In the genomic region with DNA sequence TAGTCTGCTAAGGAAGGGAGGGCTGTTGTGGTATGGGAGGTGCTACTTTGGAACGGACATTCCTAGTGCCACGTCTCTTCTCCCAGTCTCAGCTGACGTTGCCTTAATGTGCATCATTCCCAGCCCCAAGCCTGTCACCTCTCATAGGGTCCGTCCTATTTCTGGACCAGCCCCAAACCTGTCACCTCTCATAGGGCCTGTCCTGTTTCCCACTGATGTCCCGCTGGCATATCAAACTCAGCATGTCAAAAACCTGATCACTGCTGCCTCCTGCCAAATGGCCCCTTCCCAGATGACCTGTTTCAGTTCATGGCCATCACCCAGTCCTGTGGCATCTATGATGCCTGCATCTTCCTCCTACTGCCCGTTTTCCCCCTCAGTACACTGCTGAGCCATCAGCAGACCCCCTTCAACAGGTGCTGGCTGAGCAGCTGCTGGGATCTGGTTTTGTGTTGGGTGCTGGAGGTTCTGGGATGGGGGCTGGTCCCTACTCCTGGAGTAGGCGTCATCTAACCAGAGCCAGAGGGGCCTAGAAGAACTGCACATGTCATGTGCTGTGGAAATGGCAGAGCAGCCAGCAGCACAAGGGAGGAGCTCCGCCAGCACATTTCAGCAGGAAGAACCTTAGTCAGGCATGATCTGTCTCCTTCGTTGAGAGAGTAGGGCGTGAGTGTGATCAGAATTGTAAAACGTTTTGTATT, we compare ENCODE assay signal across 17 cellular contexts. TPM values are rescaled to one million over a fixed set of nuclear protein-coding genes. Genes with fewer than 3 reads are reported as not detected.
A peak's percentile ranks its signal among the peaks of the same experiment; 100 is the strongest.
DNase-seq lines count a peak whose midpoint lies in the region; TF ChIP-seq lines count a peak whose summit lies in the region.
"Had no signal": no experiment of that assay in that cellular context is flagged by ENCODE, and none has a peak within 500 bp of the region (broad histone marks: within the 10 kb centered on the region; RNA-seq: fewer than 3 reads in every experiment).

No MANE protein-coding gene starts in this region.

- H3K27ac ChIP-seq in mammary epithelial cell (ENCODE audit: insufficient read depth, low read depth, low read length): no peak overlapping the region
- peak overlapping the region; percentile 3 for H3K27ac ChIP-seq in muscle layer of colon (ENCODE audit: low read depth, low read length)
- H3K27ac ChIP-seq in PC-9: no peak overlapping the region
- peak overlapping the region in 2 of 4 donors; percentile 17 to 19 for H3K27ac ChIP-seq in esophagus squamous epithelium
- H3K27ac ChIP-seq: Peyer's patch had no signal

- H3K4me3 Mint-ChIP-seq in MCF 10A (ENCODE audit: unreplicated experiment) (no peak overlapping the region), type B pancreatic cell (peak overlapping the region; percentile 19)
- no peak overlapping the region for H3K4me3 Mint-ChIP-seq in dendritic cell treated with granulocyte-macrophage colony-stimulating factor and Interleukin-4, amounts not matched to agents 40 ng/mL and 50 ng/mL, for 4 days

- dilution Hi-C loops in mammary epithelial cell (cut with HindIII; ENCODE audit: low sequenced_read_pairs): no loop called here

- H3K27me3 ChIP-seq in mammary epithelial cell (ENCODE audit: insufficient read depth, low read length) (no peaks in the 10 kb centered on the region), muscle layer of colon (ENCODE audit: control insufficient read depth in 1 of 2, insufficient read depth in 2 of 2, low read length in 2 of 2) (no peaks in the 10 kb centered on the region), PC-9 (ENCODE audit: insufficient read depth, low read depth) (no peaks in the 10 kb centered on the region), esophagus squamous epithelium (no peaks in the 10 kb centered on the region)
- H3K27me3 ChIP-seq: Peyer's patch had no signal

- TF ChIP-seq POLR2A in esophagus squamous epithelium (IDR thresholded peaks at IDR 0.05): no peak

- no peaks in the 10 kb centered on the region; the same call in 1 of the 2 replicates for H3F3A ChIP-seq in PC-9 (ENCODE audit: insufficient read depth, low read depth)

- H3K4me1 Mint-ChIP-seq in MCF 10A (ENCODE audit: insufficient read depth, unreplicated experiment) (peaks cover 51% of the 10 kb centered on the region), type B pancreatic cell (ENCODE audit: unreplicated experiment) (peaks cover 41% of the 10 kb centered on the region)
- peaks cover 75% of the 10 kb centered on the region for H3K4me1 Mint-ChIP-seq in dendritic cell treated with granulocyte-macrophage colony-stimulating factor and Interleukin-4, amounts not matched to agents 40 ng/mL and 50 ng/mL, for 4 days (ENCODE audit: low read depth)

- no peaks in the 10 kb centered on the region for H3K9me3 Mint-ChIP-seq in MCF 10A (ENCODE audit: unreplicated experiment)
- no peaks in the 10 kb centered on the region for H3K9me3 Mint-ChIP-seq in dendritic cell treated with granulocyte-macrophage colony-stimulating factor and Interleukin-4, amounts not matched to agents 40 ng/mL and 50 ng/mL, for 4 days
- no peaks in the 10 kb centered on the region for H3K9me3 Mint-ChIP-seq in type B pancreatic cell
- H3K9me3 Mint-ChIP-seq: activated T-helper 2 cell treated with anti-CD3 and anti-CD28 coated beads, Interferon-gamma antibody, Interleukin-2, Interleukin-4, amounts not matched to agents 10 μg/mL and 5 μg/mL and 100 μg/mL, durations not matched to agents 14 hours and 24 hours and 36 hours; natural killer cell had no signal

- H2AFZ ChIP-seq in mammary epithelial cell (ENCODE audit: low read depth, low read length): no peak overlapping the region
- no peak overlapping the region for H2AFZ ChIP-seq in PC-9

- CTCF ChIA-PET in MCF 10A (lab: Yijun Ruan, JAX) (interaction anchor here (0.6 to 2.3 kb wide), 7 partner anchors 10 to 1798 kb away, joined by 3 to 9 read pairs (median 4); partner anchors contain the start of gene PYGB), mammary epithelial cell (lab: Charles Lee; ENCODE audit: low non-redundant PET) (interaction anchor here (0.6 kb wide), 1 partner anchor 70 kb away, joined by 3 read pairs; no protein-coding TSS in a partner anchor), PC-9 (lab: Charles Lee) (no interaction called here)

- no peak overlapping the region for H3K9ac ChIP-seq in mammary epithelial cell (ENCODE audit: insufficient read depth, low read length)
- H3K9ac ChIP-seq in muscle layer of colon (ENCODE audit: low read length): no peak overlapping the region

- peaks cover 15% of the 10 kb centered on the region for H3K4me1 ChIP-seq in mammary epithelial cell (ENCODE audit: insufficient read depth, low read length)
- H3K4me1 ChIP-seq in muscle layer of colon (ENCODE audit: insufficient read depth, low read length): peaks cover 30% of the 10 kb centered on the region
- H3K4me1 ChIP-seq in PC-9 (replicated peaks; ENCODE audit: insufficient read depth): peaks cover 16% of the 10 kb centered on the region
- peaks cover 13 to 48% (median 17%) of the 10 kb centered on the region in 3 donors for H3K4me1 ChIP-seq in esophagus squamous epithelium

- 82% methylated on average over 10 of the region's 11 CpGs for WGBS in mammary epithelial cell (ENCODE audit: low coverage, missing lambda C conversion rate)
- 71 to 80% methylated on average over 10 of the region's 11 CpGs for WGBS in esophagus squamous epithelium, 2 donors

- H3K27me3 Mint-ChIP-seq in MCF 10A (ENCODE audit: insufficient read depth, unreplicated experiment) (no peaks in the 10 kb centered on the region), type B pancreatic cell (no peaks in the 10 kb centered on the region)
- H3K27me3 Mint-ChIP-seq in dendritic cell treated with granulocyte-macrophage colony-stimulating factor and Interleukin-4, amounts not matched to agents 40 ng/mL and 50 ng/mL, for 4 days: no peaks in the 10 kb centered on the region

- H3K36me3 Mint-ChIP-seq in MCF 10A (ENCODE audit: insufficient read depth, unreplicated experiment) (peaks cover 23% of the 10 kb centered on the region), type B pancreatic cell (peaks cover 7% of the 10 kb centered on the region)
- H3K36me3 Mint-ChIP-seq in dendritic cell treated with granulocyte-macrophage colony-stimulating factor and Interleukin-4, amounts not matched to agents 40 ng/mL and 50 ng/mL, for 4 days (ENCODE audit: low read depth): peaks cover 58% of the 10 kb centered on the region
- H3K36me3 Mint-ChIP-seq: natural killer cell had no signal

- no peaks in the 10 kb centered on the region for H3K9me3 ChIP-seq in mammary epithelial cell (replicated peaks; ENCODE audit: insufficient read depth, low read length)
- H3K9me3 ChIP-seq in muscle layer of colon (ENCODE audit: low read length): no peaks in the 10 kb centered on the region
- H3K9me3 ChIP-seq in PC-9 (ENCODE audit: insufficient read depth, low read depth): no peaks in the 10 kb centered on the region
- no peaks in the 10 kb centered on the region for H3K9me3 ChIP-seq in esophagus squamous epithelium
- H3K9me3 ChIP-seq: Peyer's patch had no signal

- POLR2A ChIA-PET in MCF 10A (lab: Yijun Ruan, JAX): interaction anchor here (0.9 to 8.4 kb wide), 4 partner anchors 20 to 56 kb away, joined by 3 to 81 read pairs (median 23); partner anchors contain the start of gene PYGB
- POLR2A ChIA-PET in PC-9 (lab: Charles Lee; ENCODE audit: unreplicated experiment): no interaction called here

- no peak overlapping the region for H3K4me3 ChIP-seq in mammary epithelial cell (replicated peaks in 1 of 3; ENCODE audit: insufficient read depth in 1 of 3, low read depth in 2 of 3, low read length in 3 of 3)
- no peak overlapping the region for H3K4me3 ChIP-seq in muscle layer of colon (ENCODE audit: low read depth in 1 of 2, low read length in 2 of 2)
- no peak overlapping the region for H3K4me3 ChIP-seq in PC-9
- no peak overlapping the region for H3K4me3 ChIP-seq in esophagus squamous epithelium
- H3K4me3 ChIP-seq: GM12878, Peyer's patch had no signal

- H4K20me1 ChIP-seq in mammary epithelial cell (ENCODE audit: insufficient read depth, low read length) (no peaks in the 10 kb centered on the region), PC-9 (ENCODE audit: insufficient read depth) (peaks cover 5% of the 10 kb centered on the region)

- H3K36me3 ChIP-seq in mammary epithelial cell (ENCODE audit: insufficient read depth, low read length) (peaks cover 4% of the 10 kb centered on the region), muscle layer of colon (ENCODE audit: insufficient read depth, low read length) (no peaks in the 10 kb centered on the region), PC-9 (ENCODE audit: low read depth) (peaks cover 34% of the 10 kb centered on the region; the same call in 1 of the 2 replicates), esophagus squamous epithelium (no peaks in the 10 kb centered on the region)
- H3K36me3 ChIP-seq: Peyer's patch had no signal

- in situ Hi-C loops in mammary epithelial cell (cut with MboI; ENCODE audit: low sequenced_read_pairs in 2 of 2): loop anchor here (5.0 to 25.0 kb wide), 5 partner anchors 48 to 463 kb away; partner anchors contain the start of genes ABHD12 (in 1 of the 2), APMAP (in 1 of the 2) and PYGB (in 1 of the 2)

- peak overlapping the region; percentile 4 for H3K27ac Mint-ChIP-seq in MCF 10A (ENCODE audit: low read depth, unreplicated experiment)
- peak overlapping the region; percentile 58 for H3K27ac Mint-ChIP-seq in dendritic cell treated with granulocyte-macrophage colony-stimulating factor and Interleukin-4, amounts not matched to agents 40 ng/mL and 50 ng/mL, for 4 days
- H3K27ac Mint-ChIP-seq in type B pancreatic cell: peak overlapping the region; percentile 29
- H3K27ac Mint-ChIP-seq: activated T-helper 2 cell treated with anti-CD3 and anti-CD28 coated beads, Interferon-gamma antibody, Interleukin-2, Interleukin-4, amounts not matched to agents 10 μg/mL and 5 μg/mL and 100 μg/mL, durations not matched to agents 14 hours and 24 hours and 36 hours had no signal

- H3K4me2 ChIP-seq in mammary epithelial cell (ENCODE audit: insufficient read depth, low read depth, low read length) (no peak overlapping the region), PC-9 (no peak overlapping the region)

- H3K79me2 ChIP-seq in mammary epithelial cell (ENCODE audit: insufficient read depth, low read length) (peaks cover 82% of the 10 kb centered on the region), PC-9 (ENCODE audit: low read depth) (peaks cover 82% of the 10 kb centered on the region)

- DNase-seq in MCF 10A (ENCODE audit: unreplicated experiment) (no peak), mammary epithelial cell (no peak), type B pancreatic cell (ENCODE audit: extremely low spot score, unreplicated experiment) (no peak), PC-9 (no peak), esophagus squamous epithelium (lab: John Stamatoyannopoulos, UW) (no peak), NCI-H1105 treated with DMSO at 0.1 percent for 48 hours (lab: John Stamatoyannopoulos, UW) (no peak)
- DNase-seq: ACHN; activated CD4-positive, alpha-beta T cell treated with anti-CD3 and anti-CD28 coated beads for 48 hours; natural killer cell; NCI-H1048; NCI-H345; Peyer's patch; T-helper 2 cell had no signal

- intact Hi-C loops in MCF 10A (cut with micrococcal nuclease): loop anchor here (2.0 kb wide), 1 partner anchor 48 kb away; no protein-coding TSS in a partner anchor
- intact Hi-C loops in mammary epithelial cell (cut with micrococcal nuclease): loop anchor here (5.0 kb wide), 4 partner anchors 98 to 207 kb away; partner anchors contain the start of genes APMAP and VSX1
- intact Hi-C loops in dendritic cell treated with granulocyte-macrophage colony-stimulating factor and Interleukin-4, amounts not matched to agents 40 ng/mL and 50 ng/mL, for 4 days (cut with micrococcal nuclease): loop anchor here (5.0 kb wide), 1 partner anchor 207 kb away; the partner anchor contains the start of gene APMAP
- intact Hi-C loops in PC-9 (cut with micrococcal nuclease; ENCODE audit: unreplicated experiment): loop anchor here (5.0 kb wide), 1 partner anchor 207 kb away; the partner anchor contains the start of gene APMAP
- intact Hi-C loops in esophagus squamous epithelium (cut with DNase I): no loop called here

- no peaks in the 10 kb centered on the region for H3K9me2 ChIP-seq in PC-9 (ENCODE audit: insufficient read depth)

- TF ChIP-seq CTCF in MCF 10A (IDR thresholded peaks at IDR 0.05; ENCODE audit: unreplicated experiment) (no peak), mammary epithelial cell (conservative IDR thresholded peaks at IDR 0.05 in 1 of 2, IDR thresholded peaks at IDR 0.05 in 1 of 2; ENCODE audit: extremely low read depth in 1 of 2, insufficient read depth in 1 of 2, low read depth in 1 of 2, low read length in 2 of 2) (no peak), type B pancreatic cell (conservative IDR thresholded peaks at IDR 0.05) (no peak), PC-9 (conservative IDR thresholded peaks at IDR 0.05) (no peak), esophagus squamous epithelium (IDR thresholded peaks at IDR 0.05) (no peak)

- BruUV-seq in MCF 10A (replicated peaks; lab: Mats Ljungman, UMichigan) (no TSS peak), mammary epithelial cell (replicated peaks; lab: Mats Ljungman, UMichigan) (no TSS peak), PC-9 (replicated peaks; lab: Mats Ljungman, UMichigan) (no TSS peak)

RNA-seq across cellular contexts. Expression of gene ENTPD6, which starts 3.3 kb away (rescaled TPM):
- total RNA-seq in MCF 10A (2022) (98.0 and 99.5 TPM in 2 replicates), mammary epithelial cell (100 to 1,000 TPM in 1 of 2 donors, 10 to 100 TPM in 1; 82.9 to 130 TPM), type B pancreatic cell (ENCODE audit: low replicate concordance) (64.1 and 78.3 TPM in 2 replicates), PC-9 (2021) (75.5 and 80.4 TPM in 2 replicates), esophagus squamous epithelium (10 to 100 TPM; 26.5 to 48.4 (median 40.2) TPM)
- polyA plus RNA-seq in mammary epithelial cell: 127 TPM
- 195 TPM for polyA minus RNA-seq in mammary epithelial cell

RNA-seq across cellular contexts. Expression of gene PYGB, which starts 49.1 kb away (rescaled TPM):
- total RNA-seq in MCF 10A (2022) (375 and 435 TPM in 2 replicates), mammary epithelial cell (1,000 to 10,000 TPM in 1 of 2 donors, 100 to 1,000 TPM in 1; 475 to 1,432 TPM), type B pancreatic cell (ENCODE audit: low replicate concordance) (39.3 and 52.2 TPM in 2 replicates), PC-9 (2021) (127 and 133 TPM in 2 replicates), esophagus squamous epithelium (100 to 1,000 TPM in 2 of 4 donors, 10 to 100 TPM in 2; 70.8 to 127 (median 95.6) TPM)
- polyA plus RNA-seq in mammary epithelial cell: 284 TPM
- 595 TPM for polyA minus RNA-seq in mammary epithelial cell

Comparison
In these comparisons a context has a peak if more than half of its experiments do, and no peak if none do; other contexts are left out.
1. H3K27ac Mint-ChIP-seq: peak in every context shown above with its lines; median percentile 58 in dendritic cell treated with granulocyte-macrophage colony-stimulating factor and Interleukin-4, amounts not matched to agents 40 ng/mL and 50 ng/mL, for 4 days; 29 in type B pancreatic cell; 4 in MCF 10A.